In the genomic region with DNA sequence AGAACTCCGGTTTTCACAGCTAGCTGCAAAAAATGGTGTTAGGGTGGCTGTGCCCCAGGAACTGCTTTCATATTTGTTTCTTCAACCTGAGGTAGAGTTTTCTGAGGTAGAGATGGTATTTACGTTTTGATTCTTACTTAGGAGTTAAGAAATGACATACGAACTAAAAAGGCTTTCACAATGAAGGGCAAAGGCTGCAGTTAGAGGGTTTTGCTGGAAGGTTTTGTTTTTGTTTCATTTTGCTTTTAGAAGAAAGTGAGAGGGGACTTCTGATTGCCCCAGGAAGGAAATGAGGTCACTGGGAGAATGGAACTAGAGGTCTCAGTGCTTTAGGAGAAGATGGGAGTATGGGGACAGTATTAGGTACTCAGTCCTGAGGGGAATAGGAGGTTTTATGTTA, we compare ENCODE assay signal across 15 cellular contexts. TPM values are rescaled to one million over a fixed set of nuclear protein-coding genes. Genes with fewer than 3 reads are reported as not detected.
DNase-seq lines count a peak whose midpoint lies in the region; ATAC-seq and TF ChIP-seq lines count a peak whose summit lies in the region.
"Had no signal": no experiment of that assay in that cellular context is flagged by ENCODE, and none has a peak within 500 bp of the region (broad histone marks: within the 10 kb centered on the region; RNA-seq: fewer than 3 reads in every experiment).

No MANE protein-coding gene starts in this region.

- H3K9me3 ChIP-seq in HEK293 (ENCODE audit: control insufficient read depth, insufficient read depth, low read depth, low read length) = no peaks in the 10 kb centered on the region
- H3K9me3 ChIP-seq: MG63 had no signal

- CTCF ChIA-PET in HEK293 (lab: Yijun Ruan, JAX) = interaction anchor here (1.3 kb wide), 1 partner anchor 14 kb away, joined by 4 read pairs; no protein-coding TSS in a partner anchor

- TF ChIP-seq POLR2A in lower leg skin (IDR thresholded peaks at IDR 0.05) = no peak

- no peaks in the 10 kb centered on the region for H3K9me3 Mint-ChIP-seq in activated naive CD4-positive, alpha-beta T cell treated with anti-CD3 and anti-CD28 coated beads, Interleukin-2, amount 50 U/mL, for 72 hours
- H3K9me3 Mint-ChIP-seq in activated T-helper 1 cell treated with anti-CD3 and anti-CD28 coated beads, Interleukin-12 subunit alpha, Interleukin-12 subunit beta, Interleukin-2, Interleukin-4 antibody, amounts not matched to agents 30 ng/mL and 10 ng/mL and 1 ng/mL, durations not matched to agents 14 hours and 24 hours and 36 hours = no peaks in the 10 kb centered on the region
- H3K9me3 Mint-ChIP-seq in nephron progenitor cell = no peaks in the 10 kb centered on the region
- H3K9me3 Mint-ChIP-seq: memory B cell had no signal

- intact Hi-C loops in activated T-helper 1 cell treated with anti-CD3 and anti-CD28 coated beads, Interleukin-12 subunit alpha, Interleukin-12 subunit beta, Interleukin-2, Interleukin-4 antibody, amounts not matched to agents 30 ng/mL and 10 ng/mL and 1 ng/mL, durations not matched to agents 14 hours and 24 hours and 36 hours (cut with micrococcal nuclease) = loop anchor here (1.0 to 5.0 kb wide), 2 partner anchors 16 to 83 kb away; partner anchors contain the start of gene CDCA7
- intact Hi-C loops in lower leg skin (cut with DNase I; ENCODE audit: low total_unique reads) = no loop called here

- H3K27ac ChIP-seq in HEK293 (ENCODE audit: extremely low read depth, low read depth, low read length) = no peak overlapping the region

- H3K4me1 Mint-ChIP-seq in activated T-helper 1 cell treated with anti-CD3 and anti-CD28 coated beads, Interleukin-12 subunit alpha, Interleukin-12 subunit beta, Interleukin-2, Interleukin-4 antibody, amounts not matched to agents 30 ng/mL and 10 ng/mL and 1 ng/mL, durations not matched to agents 14 hours and 24 hours and 36 hours (ENCODE audit: low read depth) = peaks cover 26% of the 10 kb centered on the region
- H3K4me1 Mint-ChIP-seq in nephron progenitor cell = no peaks in the 10 kb centered on the region
- H3K4me1 Mint-ChIP-seq: neural crest cell had no signal

- 92 to 95% methylated on average over 3 of the region's 3 CpGs for WGBS in lower leg skin, 2 donors

- peaks cover 45 to 74% of the 10 kb centered on the region in 2 experiments for H3K36me3 ChIP-seq in HEK293 (ENCODE audit: control insufficient read depth in 2 of 2, insufficient read depth in 1 of 2, low read length in 2 of 2)

- peaks cover 15 to 60% of the 10 kb centered on the region in 2 donors for H3K36me3 Mint-ChIP-seq in activated naive CD4-positive, alpha-beta T cell treated with anti-CD3 and anti-CD28 coated beads, Interleukin-2, amount 50 U/mL, for 72 hours
- H3K36me3 Mint-ChIP-seq in activated T-helper 1 cell treated with anti-CD3 and anti-CD28 coated beads, Interleukin-12 subunit alpha, Interleukin-12 subunit beta, Interleukin-2, Interleukin-4 antibody, amounts not matched to agents 30 ng/mL and 10 ng/mL and 1 ng/mL, durations not matched to agents 14 hours and 24 hours and 36 hours (ENCODE audit: low read depth) = peaks cover 46% of the 10 kb centered on the region
- peaks cover 72% of the 10 kb centered on the region for H3K36me3 Mint-ChIP-seq in nephron progenitor cell (ENCODE audit: low read depth)
- H3K36me3 Mint-ChIP-seq: memory B cell had no signal

- H3K4me3 ChIP-seq in HEK293 (ENCODE audit: low read depth, low read length) (no peak overlapping the region), lower leg skin (ENCODE audit: low read depth, poor library complexity, severe bottlenecking) (no peak overlapping the region)
- H3K4me3 ChIP-seq: MG63 had no signal

- H3K27ac Mint-ChIP-seq in activated naive CD4-positive, alpha-beta T cell treated with anti-CD3 and anti-CD28 coated beads, Interleukin-2, amount 50 U/mL, for 72 hours = peak overlapping the region; percentile 62 to 63
- peak overlapping the region; percentile 88 for H3K27ac Mint-ChIP-seq in activated T-helper 1 cell treated with anti-CD3 and anti-CD28 coated beads, Interleukin-12 subunit alpha, Interleukin-12 subunit beta, Interleukin-2, Interleukin-4 antibody, amounts not matched to agents 30 ng/mL and 10 ng/mL and 1 ng/mL, durations not matched to agents 14 hours and 24 hours and 36 hours
- H3K27ac Mint-ChIP-seq in nephron progenitor cell = peak overlapping the region; percentile 88
- H3K27ac Mint-ChIP-seq: memory B cell had no signal

- no peaks in the 10 kb centered on the region for H3K4me1 ChIP-seq in HEK293 (ENCODE audit: control insufficient read depth, insufficient read depth, low read length)

- DNase-seq in activated naive CD4-positive, alpha-beta T cell treated with anti-CD3 and anti-CD28 coated beads, Interleukin-2, amount 50 U/mL, for 72 hours (ENCODE audit: low spot score in 2 of 2) = no peak
- DNase-seq in activated naive CD4-positive, alpha-beta T cell treated with anti-CD3 and anti-CD28 coated beads, Interleukin-2, amount 50 U/mL, for 16 hours = no peak
- DNase-seq in activated T-helper 1 cell treated with anti-CD3 and anti-CD28 coated beads, Interleukin-12 subunit alpha, Interleukin-12 subunit beta, Interleukin-2, Interleukin-4 antibody, amounts not matched to agents 30 ng/mL and 10 ng/mL and 1 ng/mL, durations not matched to agents 14 hours and 24 hours and 36 hours (ENCODE audit: low spot score) = peak; percentile 2
- DNase-seq in nephron progenitor cell (no peak), DMS153 (lab: John Stamatoyannopoulos, UW) (no peak), lower leg skin (ENCODE audit: low spot score in 2 of 2) (no peak)
- DNase-seq: activated CD4-positive, alpha-beta T cell treated with anti-CD3 and anti-CD28 coated beads, Interleukin-2, amount 50 U/mL, for 48 hours; MG63; NCI-H187; retina; SIG-M5 had no signal

- H3K4me3 Mint-ChIP-seq in activated T-helper 1 cell treated with anti-CD3 and anti-CD28 coated beads, Interleukin-12 subunit alpha, Interleukin-12 subunit beta, Interleukin-2, Interleukin-4 antibody, amounts not matched to agents 30 ng/mL and 10 ng/mL and 1 ng/mL, durations not matched to agents 14 hours and 24 hours and 36 hours = peak overlapping the region; percentile 6
- no peak overlapping the region for H3K4me3 Mint-ChIP-seq in nephron progenitor cell
- H3K4me3 Mint-ChIP-seq: memory B cell, neural crest cell had no signal

- ATAC-seq in activated naive CD4-positive, alpha-beta T cell treated with anti-CD3 and anti-CD28 coated beads, Interleukin-2, amount 50 U/mL, for 72 hours = peak; percentile 36 to 55
- ATAC-seq in GM19395 (IDR thresholded peaks at IDR 0.05; ENCODE audit: unreplicated experiment) = no peak

- POLR2A ChIA-PET in HEK293 (lab: Yijun Ruan, JAX) = no interaction called here

- TF ChIP-seq CTCF in HEK293 (tag by site-specific recombination; IDR thresholded peaks at IDR 0.05) (no peak), nephron progenitor cell (IDR thresholded peaks at IDR 0.05) (no peak), lower leg skin (IDR thresholded peaks at IDR 0.05) (no peak)

- no peaks in the 10 kb centered on the region for H3K27me3 Mint-ChIP-seq in activated T-helper 1 cell treated with anti-CD3 and anti-CD28 coated beads, Interleukin-12 subunit alpha, Interleukin-12 subunit beta, Interleukin-2, Interleukin-4 antibody, amounts not matched to agents 30 ng/mL and 10 ng/mL and 1 ng/mL, durations not matched to agents 14 hours and 24 hours and 36 hours (ENCODE audit: insufficient read depth)
- H3K27me3 Mint-ChIP-seq in nephron progenitor cell (ENCODE audit: low read depth, poor library complexity) = no peaks in the 10 kb centered on the region
- H3K27me3 Mint-ChIP-seq: memory B cell had no signal

TF ChIP-seq in HEK293, 187 proteins besides CTCF, POLR2A, EP300 and RAD21:
- TF ChIP-seq ZNF394 (tag by site-specific recombination; IDR thresholded peaks at IDR 0.05; ENCODE audit: borderline replicate concordance) = no peak
- 0 out of 2 replicates have a peak, but pooled peaks have one; percentile 10 for TF ChIP-seq PRDM1 (tag by site-specific recombination; IDR thresholded peaks at IDR 0.05)
- TF ChIP-seq SETDB1 (IDR thresholded peaks at IDR 0.05; ENCODE audit: insufficient read length, low read length) = no peak
- no peak for TF ChIP-seq ZNF558 (tag by site-specific recombination; IDR thresholded peaks at IDR 0.05)
- no peak for TF ChIP-seq ZNF423 (tag by site-specific recombination; IDR thresholded peaks at IDR 0.05)
- TF ChIP-seq ZNF138 (tag by site-specific recombination; IDR thresholded peaks at IDR 0.05; ENCODE audit: borderline replicate concordance) = no peak
- no peak for TF ChIP-seq OVOL3 (tag by site-specific recombination; IDR thresholded peaks at IDR 0.05)
- no peak for TF ChIP-seq ZBTB21 (tag by site-specific recombination; IDR thresholded peaks at IDR 0.05)

RNA-seq across cellular contexts. Expression of gene CDCA7, which starts 15.5 kb away (rescaled TPM):
- 10 to 100 TPM; 18.1 to 82.5 TPM for total RNA-seq in activated naive CD4-positive, alpha-beta T cell treated with anti-CD3 and anti-CD28 coated beads, Interleukin-2, amount 50 U/mL, for 72 hours
- total RNA-seq in activated T-helper 1 cell treated with anti-CD3 and anti-CD28 coated beads, Interleukin-12 subunit alpha, Interleukin-12 subunit beta, Interleukin-2, Interleukin-4 antibody, amounts not matched to agents 30 ng/mL and 10 ng/mL and 1 ng/mL, durations not matched to agents 14 hours and 24 hours and 36 hours = 112 and 115 TPM in 2 replicates
- 1 to 10 TPM; 5.4 to 6.6 (median 5.7) TPM for total RNA-seq in lower leg skin
